17 cellular contexts compared by ENCODE assay signal in genomic region chr21:42373908-42374455, GRCh38. TPM values are rescaled to one million over a fixed set of nuclear protein-coding genes. Genes with fewer than 3 reads are reported as not detected.
DNase-seq lines count a peak whose midpoint lies in the region; ATAC-seq and TF ChIP-seq lines count a peak whose summit lies in the region.
"Had no signal": no experiment of that assay in that cellular context is flagged by ENCODE, and none has a peak within 500 bp of the region (broad histone marks: within the 10 kb centered on the region; RNA-seq: fewer than 3 reads in every experiment).

No MANE protein-coding gene starts in this region.

- no peak overlapping the region for H3K18ac ChIP-seq in neuronal stem cell (ENCODE audit: low read length)

- H3K4me3 ChIP-seq in GM23338 (no peak overlapping the region), neuronal stem cell (ENCODE audit: low read length in 2 of 2) (no peak overlapping the region), body of pancreas (no peak overlapping the region)
- H3K4me3 ChIP-seq: Peyer's patch had no signal

- no peak overlapping the region for H4K8ac ChIP-seq in neuronal stem cell (ENCODE audit: low read depth, low read length)

- H3K4me1 Mint-ChIP-seq in activated CD4-positive, alpha-beta T cell treated with anti-CD3 and anti-CD28 coated beads for 36 hours: peaks cover 50% of the 10 kb centered on the region
- H3K4me1 Mint-ChIP-seq in GM23338: peaks cover 2% of the 10 kb centered on the region; the same call in 2 of the 3 replicates
- peaks cover 43% of the 10 kb centered on the region for H3K4me1 Mint-ChIP-seq in activated T-helper 2 cell treated with anti-CD3 and anti-CD28 coated beads, Interferon-gamma antibody, Interleukin-2, Interleukin-4, amounts not matched to agents 10 μg/mL and 5 μg/mL and 100 μg/mL, durations not matched to agents 14 hours and 24 hours and 36 hours (ENCODE audit: low read depth)

- H4K91ac ChIP-seq in neuronal stem cell (ENCODE audit: low read depth, low read length, poor library complexity): no peak overlapping the region

- H2BK5ac ChIP-seq in neuronal stem cell (ENCODE audit: low read length): no peak overlapping the region

- 0 out of 2 replicates have a peak overlapping the region, but pooled peaks have one; percentile 47 for H2AFZ ChIP-seq in GM23338
- H2AFZ ChIP-seq in neuronal stem cell (ENCODE audit: low read length): no peak overlapping the region

- POLR2A ChIA-PET in activated CD4-positive, alpha-beta T cell treated with anti-CD3 and anti-CD28 coated beads for 36 hours (lab: Charles Lee): interaction anchor here (0.6 to 3.3 kb wide), 6 partner anchors 19 to 96 kb away, joined by 3 to 15 read pairs (median 4); partner anchors contain the start of gene UBASH3A

- peak overlapping the region; percentile 13 for H2BK120ac ChIP-seq in neuronal stem cell (ENCODE audit: low read depth, low read length)

- H3K36me3 ChIP-seq in GM23338 (ENCODE audit: insufficient read depth): no peaks in the 10 kb centered on the region
- no peaks in the 10 kb centered on the region for H3K36me3 ChIP-seq in neuronal stem cell (replicated peaks in 1 of 2; ENCODE audit: control insufficient read depth in 2 of 2, insufficient read depth in 2 of 2, low read length in 2 of 2)
- H3K36me3 ChIP-seq in body of pancreas (replicated peaks in 1 of 2; ENCODE audit: insufficient read depth in 1 of 2, low read depth in 2 of 2): no peaks in the 10 kb centered on the region
- H3K36me3 ChIP-seq: Peyer's patch had no signal

- peak overlapping the region; percentile 27 for H2BK15ac ChIP-seq in neuronal stem cell (ENCODE audit: low read length)

- no peaks in the 10 kb centered on the region for H3K9me3 ChIP-seq in neuronal stem cell (replicated peaks in 1 of 2; ENCODE audit: control insufficient read depth in 2 of 2, insufficient read depth in 1 of 2, low read depth in 1 of 2, low read length in 2 of 2)
- no peaks in the 10 kb centered on the region for H3K9me3 ChIP-seq in body of pancreas
- H3K9me3 ChIP-seq: Caco-2, Peyer's patch had no signal

- CTCF ChIA-PET in activated CD4-positive, alpha-beta T cell treated with anti-CD3 and anti-CD28 coated beads for 36 hours (lab: Charles Lee): interaction anchor here (0.5 to 3.0 kb wide), 10 partner anchors 10 to 121 kb away, joined by 3 to 11 read pairs (median 4); no protein-coding TSS in a partner anchor

- H3F3A ChIP-seq in GM23338 (replicated peaks; ENCODE audit: low read depth): no peaks in the 10 kb centered on the region

- no peaks in the 10 kb centered on the region for H4K20me1 ChIP-seq in GM23338 (replicated peaks; ENCODE audit: insufficient read depth)

- no peak overlapping the region for H3K9ac ChIP-seq in neuronal stem cell (ENCODE audit: low read depth, low read length, poor library complexity)

- H3K27me3 Mint-ChIP-seq in activated CD4-positive, alpha-beta T cell treated with anti-CD3 and anti-CD28 coated beads for 36 hours: no peaks in the 10 kb centered on the region
- H3K27me3 Mint-ChIP-seq in GM23338 (ENCODE audit: insufficient read depth, low read depth, poor library complexity): peaks cover 3% of the 10 kb centered on the region
- H3K27me3 Mint-ChIP-seq in activated T-helper 2 cell treated with anti-CD3 and anti-CD28 coated beads, Interferon-gamma antibody, Interleukin-2, Interleukin-4, amounts not matched to agents 10 μg/mL and 5 μg/mL and 100 μg/mL, durations not matched to agents 14 hours and 24 hours and 36 hours (ENCODE audit: low read depth): no peaks in the 10 kb centered on the region

- peak overlapping the region; percentile 92 for H3K27ac Mint-ChIP-seq in activated CD4-positive, alpha-beta T cell treated with anti-CD3 and anti-CD28 coated beads for 36 hours
- no peak overlapping the region for H3K27ac Mint-ChIP-seq in GM23338
- H3K27ac Mint-ChIP-seq in activated T-helper 2 cell treated with anti-CD3 and anti-CD28 coated beads, Interferon-gamma antibody, Interleukin-2, Interleukin-4, amounts not matched to agents 10 μg/mL and 5 μg/mL and 100 μg/mL, durations not matched to agents 14 hours and 24 hours and 36 hours: peak overlapping the region; percentile 82

- no CpG with 5 or more reads among the region's 16 CpGs for WGBS in neuronal stem cell (ENCODE audit: extremely low coverage in 2 of 2, insufficient read length in 2 of 2, insufficient replicate concordance in 1 of 2), 2 donors
- 81 to 93% methylated on average over 15 to 16 of the region's 16 CpGs for WGBS in body of pancreas, 2 donors

- no peak for TF ChIP-seq POLR2A in body of pancreas (IDR thresholded peaks at IDR 0.05)

- no peaks in the 10 kb centered on the region for H3K27me3 ChIP-seq in GM23338 (ENCODE audit: insufficient read depth)
- peaks cover 0 to 2% (median 0%) of the 10 kb centered on the region in 3 experiments for H3K27me3 ChIP-seq in neuronal stem cell (ENCODE audit: control insufficient read depth in 3 of 3, insufficient read depth in 3 of 3, low read depth in 1 of 3, low read length in 3 of 3)
- H3K27me3 ChIP-seq in body of pancreas: no peaks in the 10 kb centered on the region
- H3K27me3 ChIP-seq: Peyer's patch had no signal

- H3K79me1 ChIP-seq in neuronal stem cell (ENCODE audit: low read depth, low read length): no peaks in the 10 kb centered on the region

- H3K9me2 ChIP-seq in GM23338 (ENCODE audit: insufficient read depth): no peaks in the 10 kb centered on the region

- no peak overlapping the region for H3K4me2 ChIP-seq in GM23338
- no peak overlapping the region for H3K4me2 ChIP-seq in neuronal stem cell (ENCODE audit: insufficient read depth, low read length, poor library complexity, severe bottlenecking)

- intact Hi-C loops in activated CD4-positive, alpha-beta T cell treated with anti-CD3 and anti-CD28 coated beads for 36 hours (cut with DNase I, micrococcal nuclease): loop anchor here (1.0 to 5.0 kb wide), 6 partner anchors 19 to 75 kb away; no protein-coding TSS in a partner anchor
- intact Hi-C loops in activated T-helper 2 cell treated with anti-CD3 and anti-CD28 coated beads, Interferon-gamma antibody, Interleukin-2, Interleukin-4, amounts not matched to agents 10 μg/mL and 5 μg/mL and 100 μg/mL, durations not matched to agents 14 hours and 24 hours and 36 hours (cut with micrococcal nuclease): loop anchor here (2.0 kb wide), 1 partner anchor 19 kb away; no protein-coding TSS in a partner anchor
- intact Hi-C loops in body of pancreas (cut with DNase I): no loop called here

- no peak overlapping the region for H3K27ac ChIP-seq in GM23338 (ENCODE audit: low read depth)
- no peak overlapping the region for H3K27ac ChIP-seq in neuronal stem cell (replicated peaks; ENCODE audit: low read length)
- no peak overlapping the region for H3K27ac ChIP-seq in body of pancreas

- peak overlapping the region; percentile 75 for H3K23ac ChIP-seq in neuronal stem cell (ENCODE audit: low read depth, low read length, poor library complexity)

- H3K79me2 ChIP-seq in GM23338 (replicated peaks; ENCODE audit: insufficient read depth): no peaks in the 10 kb centered on the region

- H3K9me3 Mint-ChIP-seq in activated CD4-positive, alpha-beta T cell treated with anti-CD3 and anti-CD28 coated beads for 36 hours (ENCODE audit: low read depth): no peaks in the 10 kb centered on the region
- no peaks in the 10 kb centered on the region for H3K9me3 Mint-ChIP-seq in GM23338
- no peaks in the 10 kb centered on the region for H3K9me3 Mint-ChIP-seq in activated T-helper 2 cell treated with anti-CD3 and anti-CD28 coated beads, Interferon-gamma antibody, Interleukin-2, Interleukin-4, amounts not matched to agents 10 μg/mL and 5 μg/mL and 100 μg/mL, durations not matched to agents 14 hours and 24 hours and 36 hours

- H3K36me3 Mint-ChIP-seq in activated CD4-positive, alpha-beta T cell treated with anti-CD3 and anti-CD28 coated beads for 36 hours (ENCODE audit: low read depth): peaks cover 64% of the 10 kb centered on the region
- no peaks in the 10 kb centered on the region for H3K36me3 Mint-ChIP-seq in GM23338 (ENCODE audit: low read depth)
- peaks cover 42% of the 10 kb centered on the region for H3K36me3 Mint-ChIP-seq in activated T-helper 2 cell treated with anti-CD3 and anti-CD28 coated beads, Interferon-gamma antibody, Interleukin-2, Interleukin-4, amounts not matched to agents 10 μg/mL and 5 μg/mL and 100 μg/mL, durations not matched to agents 14 hours and 24 hours and 36 hours (ENCODE audit: low read depth)

- peak overlapping the region; percentile 78 for H3K14ac ChIP-seq in neuronal stem cell (ENCODE audit: low read length)

- DNase-seq in activated CD4-positive, alpha-beta T cell treated with anti-CD3 and anti-CD28 coated beads for 36 hours: no peak
- DNase-seq in activated CD4-positive, alpha-beta T cell treated with anti-CD3 and anti-CD28 coated beads for 4 hours: no peak
- DNase-seq in GM23338 (ENCODE audit: low spot score) (no peak), neuronal stem cell (ENCODE audit: low spot score) (no peak), cerebellar cortex (ENCODE audit: low spot score) (no peak), body of pancreas (no peak), midbrain (lab: John Stamatoyannopoulos, UW) (no peak)
- DNase-seq in activated T-helper 2 cell treated with anti-CD3 and anti-CD28 coated beads, Interferon-gamma antibody, Interleukin-2, Interleukin-4, amounts not matched to agents 10 μg/mL and 5 μg/mL and 100 μg/mL, durations not matched to agents 14 hours and 24 hours and 36 hours (ENCODE audit: low spot score): no peak
- DNase-seq: Caco-2, HCEC 1CT, Karpas-422, NCI-H1105 treated with DMSO at 0.1 percent for 48 hours, NCI-H187, NCI-H2171 treated with DMSO at 0.1 percent for 48 hours, NCI-H774 had no signal

- H3K4me3 Mint-ChIP-seq in activated CD4-positive, alpha-beta T cell treated with anti-CD3 and anti-CD28 coated beads for 36 hours: peak overlapping the region; percentile 39
- no peak overlapping the region for H3K4me3 Mint-ChIP-seq in GM23338
- no peak overlapping the region for H3K4me3 Mint-ChIP-seq in activated T-helper 2 cell treated with anti-CD3 and anti-CD28 coated beads, Interferon-gamma antibody, Interleukin-2, Interleukin-4, amounts not matched to agents 10 μg/mL and 5 μg/mL and 100 μg/mL, durations not matched to agents 14 hours and 24 hours and 36 hours (ENCODE audit: low read depth)

- no peak overlapping the region for H3K4ac ChIP-seq in neuronal stem cell (ENCODE audit: low read length)

- no peak overlapping the region for H2BK12ac ChIP-seq in neuronal stem cell (ENCODE audit: low read length)

- TF ChIP-seq CTCF in GM23338 (conservative IDR thresholded peaks at IDR 0.05; ENCODE audit: low read depth in 2 of 2) (no peak), body of pancreas (IDR thresholded peaks at IDR 0.05) (no peak)

- H2AK5ac ChIP-seq in neuronal stem cell (ENCODE audit: low read depth, low read length): peak overlapping the region; percentile 51

- H3K4me1 ChIP-seq in GM23338 (ENCODE audit: insufficient read depth): no peaks in the 10 kb centered on the region
- peaks cover 0 to 4% of the 10 kb centered on the region in 2 donors for H3K4me1 ChIP-seq in neuronal stem cell (ENCODE audit: control insufficient read depth in 2 of 2, insufficient read depth in 1 of 2, low read depth in 1 of 2, low read length in 2 of 2)
- peaks cover 4% of the 10 kb centered on the region for H3K4me1 ChIP-seq in body of pancreas
- H3K4me1 ChIP-seq: Caco-2 had no signal

- ATAC-seq in activated CD4-positive, alpha-beta T cell treated with anti-CD3 and anti-CD28 coated beads for 36 hours: no peak
- ATAC-seq in GM23338 (no peak), body of pancreas (no peak)

RNA-seq across cellular contexts. Expression of gene TFF1, which starts 7.6 kb away (rescaled TPM):
- total RNA-seq in activated CD4-positive, alpha-beta T cell treated with anti-CD3 and anti-CD28 coated beads for 36 hours: not detected
- total RNA-seq in GM23338 (2014; rRNA removed; shearing (Covaris generic)): not detected in 2 replicates
- not detected in 2 replicates for polyA plus RNA-seq in GM23338 (2016; fragmentation: Nextera tagmentation; extraction: Ambion mirVana)
- total RNA-seq in activated T-helper 2 cell treated with anti-CD3 and anti-CD28 coated beads, Interferon-gamma antibody, Interleukin-2, Interleukin-4, amounts not matched to agents 10 μg/mL and 5 μg/mL and 100 μg/mL, durations not matched to agents 14 hours and 24 hours and 36 hours: 0.48 and 0.51 TPM in 2 replicates
- polyA plus RNA-seq in neuronal stem cell (2013, experiment 1 of 2): not detected
- not detected for polyA plus RNA-seq in neuronal stem cell (2013, experiment 2 of 2)
- 10 to 100 TPM in 1 of 2 donors, 1 to 10 TPM in 1; 3.0 to 66.4 TPM for total RNA-seq in body of pancreas
- total RNA-seq: NCI-H460 had no signal

RNA-seq across cellular contexts. Expression of gene TMPRSS3, which starts 21.9 kb away (rescaled TPM):
- 100 to 1,000 TPM in 1 of 2 experiments, 10 to 100 TPM in 1; 99.1 to 113 TPM for total RNA-seq in activated CD4-positive, alpha-beta T cell treated with anti-CD3 and anti-CD28 coated beads for 36 hours
- total RNA-seq in GM23338 (2014; rRNA removed; shearing (Covaris generic)): 0.17 TPM in 1 of 2 replicates, not detected in the other
- not detected in 2 replicates for polyA plus RNA-seq in GM23338 (2016; fragmentation: Nextera tagmentation; extraction: Ambion mirVana)
- total RNA-seq in activated T-helper 2 cell treated with anti-CD3 and anti-CD28 coated beads, Interferon-gamma antibody, Interleukin-2, Interleukin-4, amounts not matched to agents 10 μg/mL and 5 μg/mL and 100 μg/mL, durations not matched to agents 14 hours and 24 hours and 36 hours: 81.0 and 88.1 TPM in 2 replicates
- polyA plus RNA-seq in neuronal stem cell (2013, experiment 1 of 2): not detected
- polyA plus RNA-seq in neuronal stem cell (2013, experiment 2 of 2): not detected
- total RNA-seq in body of pancreas: 10 to 100 TPM; 12.5 to 12.7 TPM
- total RNA-seq: Caco-2 had no signal

RNA-seq across cellular contexts. Expression of gene TFF2, which starts 23.2 kb away (rescaled TPM):
- total RNA-seq in activated CD4-positive, alpha-beta T cell treated with anti-CD3 and anti-CD28 coated beads for 36 hours: not detected
- total RNA-seq in GM23338 (2014; rRNA removed; shearing (Covaris generic)): not detected in 2 replicates
- not detected in 2 replicates for polyA plus RNA-seq in GM23338 (2016; fragmentation: Nextera tagmentation; extraction: Ambion mirVana)
- total RNA-seq in activated T-helper 2 cell treated with anti-CD3 and anti-CD28 coated beads, Interferon-gamma antibody, Interleukin-2, Interleukin-4, amounts not matched to agents 10 μg/mL and 5 μg/mL and 100 μg/mL, durations not matched to agents 14 hours and 24 hours and 36 hours: not detected in 2 replicates
- not detected for polyA plus RNA-seq in neuronal stem cell (2013, experiment 1 of 2)
- polyA plus RNA-seq in neuronal stem cell (2013, experiment 2 of 2): not detected
- total RNA-seq in body of pancreas: 1 to 10 TPM; 1.3 to 9.3 TPM
- total RNA-seq: NCI-H460 had no signal

RNA-seq across cellular contexts. Expression of gene UBASH3A, which starts 29.7 kb away (rescaled TPM):
- 10 to 100 TPM; 37.3 to 39.0 TPM for total RNA-seq in activated CD4-positive, alpha-beta T cell treated with anti-CD3 and anti-CD28 coated beads for 36 hours
- total RNA-seq in GM23338 (2014; rRNA removed; shearing (Covaris generic)): not detected in 2 replicates
- polyA plus RNA-seq in GM23338 (2016; fragmentation: Nextera tagmentation; extraction: Ambion mirVana): not detected in 2 replicates
- 86.0 and 87.4 TPM in 2 replicates for total RNA-seq in activated T-helper 2 cell treated with anti-CD3 and anti-CD28 coated beads, Interferon-gamma antibody, Interleukin-2, Interleukin-4, amounts not matched to agents 10 μg/mL and 5 μg/mL and 100 μg/mL, durations not matched to agents 14 hours and 24 hours and 36 hours
- polyA plus RNA-seq in neuronal stem cell (2013, experiment 1 of 2): not detected
- polyA plus RNA-seq in neuronal stem cell (2013, experiment 2 of 2): not detected
- under 1 TPM in 1 of 2 donors, not detected in 1; 0.26 TPM for total RNA-seq in body of pancreas
- total RNA-seq: Caco-2, NCI-H460 had no signal

RNA-seq across cellular contexts. Expression of gene TFF3, which starts 58.8 kb away (rescaled TPM):
- not detected for total RNA-seq in activated CD4-positive, alpha-beta T cell treated with anti-CD3 and anti-CD28 coated beads for 36 hours
- 1.2 TPM in 1 of 2 replicates, not detected in the other for total RNA-seq in GM23338 (2014; rRNA removed; shearing (Covaris generic))
- polyA plus RNA-seq in GM23338 (2016; fragmentation: Nextera tagmentation; extraction: Ambion mirVana): 3.1 and 3.3 TPM in 2 replicates
- not detected in 2 replicates for total RNA-seq in activated T-helper 2 cell treated with anti-CD3 and anti-CD28 coated beads, Interferon-gamma antibody, Interleukin-2, Interleukin-4, amounts not matched to agents 10 μg/mL and 5 μg/mL and 100 μg/mL, durations not matched to agents 14 hours and 24 hours and 36 hours
- polyA plus RNA-seq in neuronal stem cell (2013, experiment 1 of 2): not detected
- polyA plus RNA-seq in neuronal stem cell (2013, experiment 2 of 2): 0.15 TPM
- 10 to 100 TPM in 1 of 2 donors, 1 to 10 TPM in 1; 6.3 to 16.3 TPM for total RNA-seq in body of pancreas
- total RNA-seq: NCI-H460 had no signal

Comparison
In these comparisons a context has a peak if more than half of its experiments do, and no peak if none do; other contexts are left out.
1. RNA of gene TMPRSS3, which starts 21.9 kb away (total RNA-seq): 99.1 to 113 TPM in activated CD4-positive, alpha-beta T cell treated with anti-CD3 and anti-CD28 coated beads for 36 hours, 81.0 to 88.1 TPM in activated T-helper 2 cell treated with anti-CD3 and anti-CD28 coated beads, Interferon-gamma antibody, Interleukin-2, Interleukin-4, amounts not matched to agents 10 μg/mL and 5 μg/mL and 100 μg/mL, durations not matched to agents 14 hours and 24 hours and 36 hours and 12.5 to 12.7 TPM in body of pancreas; 0.17 TPM in GM23338; every median in the first group is over 10 times any median in the second.